Comparison of ENCODE assay signal across 20 cellular contexts in genomic region chr3:61922118-61922517, GRCh38.
DNase-seq lines count a peak whose midpoint lies in the region; TF ChIP-seq lines count a peak whose summit lies in the region.
"Had no signal": no experiment of that assay in that cellular context is flagged by ENCODE, and none has a peak within 500 bp of the region (broad histone marks: within the 10 kb centered on the region; RNA-seq: fewer than 3 reads in every experiment).

No MANE protein-coding gene starts in this region.

- H3K4me2 ChIP-seq in trophoblast cell (ENCODE audit: low read length) (no peak overlapping the region), SK-N-SH (no peak overlapping the region)
- H3K4me2 ChIP-seq: KMS-11 had no signal

- H3K27ac ChIP-seq in HEK293 (ENCODE audit: extremely low read depth, low read depth, low read length) (no peak overlapping the region), esophagus muscularis mucosa (replicated peaks in 1 of 4) (no peak overlapping the region), trophoblast cell (ENCODE audit: low read depth, low read length) (no peak overlapping the region), SK-N-SH (ENCODE audit: low read depth in 2 of 2, low read length in 1 of 2) (no peak overlapping the region), tibial nerve (no peak overlapping the region)
- H3K27ac ChIP-seq: C4-2B, KMS-11, RWPE1 had no signal

- WGBS in esophagus muscularis mucosa, result 50% methylated on average over 5 of the region's 5 CpGs
- WGBS in trophoblast cell (ENCODE audit: extremely low coverage, insufficient coverage, insufficient read length), result no CpG with 5 or more reads among the region's 5 CpGs
- 93% methylated on average over 5 of the region's 5 CpGs for WGBS in SK-N-SH (ENCODE audit: low lambda C conversion rate)
- WGBS in tibial nerve, 2 donors, result 63 to 66% methylated on average over 5 of the region's 5 CpGs

- H2AK5ac ChIP-seq in trophoblast cell (ENCODE audit: low read length), result no peak overlapping the region

- H2BK120ac ChIP-seq in trophoblast cell (ENCODE audit: insufficient read depth, low read length, poor library complexity), result no peak overlapping the region

- H3K14ac ChIP-seq in trophoblast cell (ENCODE audit: low read length), result no peak overlapping the region

- peak; percentile 4 for DNase-seq in GM03348 (ENCODE audit: low spot score)
- DNase-seq in esophagus muscularis mucosa (ENCODE audit: extremely low spot score), result peak; percentile 31
- DNase-seq in trophoblast cell, result peak; percentile 65 to 91
- DNase-seq in NOMO-1 (lab: John Stamatoyannopoulos, UW; ENCODE audit: unreplicated experiment in 2 of 2), result no peak
- DNase-seq in SK-N-SH, result no peak
- no peak for DNase-seq in tibial nerve (ENCODE audit: low spot score in 2 of 2)
- DNase-seq: CD8-positive, alpha-beta T cell; DMS 273 treated with DMSO at 0.1 percent for 48 hours; DMS79; MM.1S; NCI-H1417; NCI-H1694; NCI-H2029 treated with DMSO at 0.1 percent for 48 hours; NCI-H69; SHP77; T-helper 1 cell had no signal

- no peak overlapping the region for H4K8ac ChIP-seq in trophoblast cell (ENCODE audit: low read depth, low read length)

- H4K12ac ChIP-seq in trophoblast cell (ENCODE audit: low read depth, low read length), result no peak overlapping the region

- no peak overlapping the region for H3K4me3 ChIP-seq in HEK293 (ENCODE audit: low read depth, low read length)
- H3K4me3 ChIP-seq in esophagus muscularis mucosa, result no peak overlapping the region
- H3K4me3 ChIP-seq in trophoblast cell (ENCODE audit: low read depth, low read length), result no peak overlapping the region
- no peak overlapping the region for H3K4me3 ChIP-seq in SK-N-SH (ENCODE audit: low read depth in 2 of 2, low read length in 1 of 2)
- no peak overlapping the region for H3K4me3 ChIP-seq in tibial nerve

- H3K18ac ChIP-seq in trophoblast cell (ENCODE audit: low read length), result no peak overlapping the region

- H3K23ac ChIP-seq in trophoblast cell (ENCODE audit: low read length), result no peak overlapping the region

- CTCF ChIA-PET in HEK293 (lab: Yijun Ruan, JAX) (interaction anchor here (1.7 kb wide), 1 partner anchor 69 kb away, joined by 3 read pairs; no protein-coding TSS in a partner anchor), SK-N-SH (lab: Yijun Ruan, JAX) (interaction anchor here (1.0 to 2.8 kb wide), 2 partner anchors 10 to 15 kb away, joined by 3 to 10 read pairs; no protein-coding TSS in a partner anchor)

- TF ChIP-seq POLR2A in esophagus muscularis mucosa (IDR thresholded peaks at IDR 0.05; ENCODE audit: low read depth), result no peak
- TF ChIP-seq POLR2A in tibial nerve (IDR thresholded peaks at IDR 0.05), result no peak

- H3K36me3 ChIP-seq in HEK293 (ENCODE audit: control insufficient read depth in 2 of 2, insufficient read depth in 1 of 2, low read length in 2 of 2) (no peaks in the 10 kb centered on the region), esophagus muscularis mucosa (no peaks in the 10 kb centered on the region), trophoblast cell (ENCODE audit: control insufficient read depth in 1 of 2, insufficient read depth in 2 of 2, low read length in 2 of 2) (no peaks in the 10 kb centered on the region), SK-N-SH (replicated peaks in 1 of 2; ENCODE audit: control insufficient read depth in 1 of 2, insufficient read depth in 2 of 2, low read length in 1 of 2) (no peaks in the 10 kb centered on the region), tibial nerve (no peaks in the 10 kb centered on the region)

- no peaks in the 10 kb centered on the region for H4K20me1 ChIP-seq in SK-N-SH (ENCODE audit: insufficient read depth)

- POLR2A ChIA-PET in HEK293 (lab: Yijun Ruan, JAX), result no interaction called here
- POLR2A ChIA-PET in SK-N-SH (lab: Yijun Ruan, JAX), result no interaction called here

- TF ChIP-seq CTCF in HEK293 (tag by site-specific recombination; IDR thresholded peaks at IDR 0.05), result no peak
- no peak for TF ChIP-seq CTCF in esophagus muscularis mucosa (IDR thresholded peaks at IDR 0.05)
- TF ChIP-seq CTCF in SK-N-SH (IDR thresholded peaks at IDR 0.05), result no peak
- no peak for TF ChIP-seq CTCF in tibial nerve (IDR thresholded peaks at IDR 0.05)

- no peak overlapping the region for H2BK12ac ChIP-seq in trophoblast cell (ENCODE audit: low read length)

- H3K9ac ChIP-seq in trophoblast cell (ENCODE audit: low read length) (no peak overlapping the region), SK-N-SH (no peak overlapping the region)
- H3K9ac ChIP-seq: KMS-11 had no signal

- H3K79me2 ChIP-seq in trophoblast cell (ENCODE audit: control insufficient read depth, insufficient read depth, low read length, poor library complexity) (no peaks in the 10 kb centered on the region), SK-N-SH (ENCODE audit: insufficient read depth) (no peaks in the 10 kb centered on the region; the same call in 1 of the 2 replicates)

- H3K9me3 ChIP-seq in HEK293 (ENCODE audit: control insufficient read depth, insufficient read depth, low read depth, low read length), result no peaks in the 10 kb centered on the region
- H3K9me3 ChIP-seq in esophagus muscularis mucosa, result no peaks in the 10 kb centered on the region
- H3K9me3 ChIP-seq in trophoblast cell (ENCODE audit: insufficient read depth, low read depth, low read length), result no peaks in the 10 kb centered on the region
- H3K9me3 ChIP-seq in SK-N-SH, result no peaks in the 10 kb centered on the region
- H3K9me3 ChIP-seq in tibial nerve, result no peaks in the 10 kb centered on the region

- H2AFZ ChIP-seq in trophoblast cell (ENCODE audit: insufficient read depth, low read length, poor library complexity), result no peak overlapping the region
- no peak overlapping the region for H2AFZ ChIP-seq in SK-N-SH (ENCODE audit: low read depth)

- H3K79me1 ChIP-seq in trophoblast cell (ENCODE audit: low read length), result no peaks in the 10 kb centered on the region

- H3K4me1 ChIP-seq in HEK293 (ENCODE audit: control insufficient read depth, insufficient read depth, low read length), result no peaks in the 10 kb centered on the region; the same call in 1 of the 2 replicates
- H3K4me1 ChIP-seq in esophagus muscularis mucosa, result peaks cover 40 to 61% (median 55%) of the 10 kb centered on the region in 4 donors
- peaks cover 2 to 6% of the 10 kb centered on the region in 2 experiments for H3K4me1 ChIP-seq in trophoblast cell (ENCODE audit: control insufficient read depth in 1 of 2, insufficient read depth in 2 of 2, low read length in 2 of 2)
- H3K4me1 ChIP-seq in SK-N-SH (ENCODE audit: control insufficient read depth in 1 of 2, insufficient read depth in 2 of 2, low read depth in 1 of 2, low read length in 1 of 2), result peaks cover 5 to 8% of the 10 kb centered on the region in 2 experiments; a peak in 2 of 4 replicates
- peaks cover 0 to 34% (median under 1%) of the 10 kb centered on the region in 4 donors for H3K4me1 ChIP-seq in tibial nerve

- H3K27me3 ChIP-seq in esophagus muscularis mucosa (no peaks in the 10 kb centered on the region), trophoblast cell (ENCODE audit: insufficient read depth, low read length) (no peaks in the 10 kb centered on the region), SK-N-SH (ENCODE audit: insufficient read depth) (no peaks in the 10 kb centered on the region), tibial nerve (no peaks in the 10 kb centered on the region)

- H4K91ac ChIP-seq in trophoblast cell (ENCODE audit: low read depth, low read length), result no peak overlapping the region

- TF ChIP-seq EP300 in esophagus muscularis mucosa (IDR thresholded peaks at IDR 0.05) (no peak), SK-N-SH (IDR thresholded peaks at IDR 0.05; ENCODE audit: borderline replicate concordance in 1 of 2, low read depth in 1 of 2, low read length in 1 of 2) (no peak), tibial nerve (IDR thresholded peaks at IDR 0.05) (no peak)

- no peak overlapping the region for H3K4ac ChIP-seq in trophoblast cell (ENCODE audit: low read depth, low read length)

- H3K9me2 ChIP-seq in SK-N-SH, result no peaks in the 10 kb centered on the region

- intact Hi-C loops in esophagus muscularis mucosa (cut with DNase I), result loop anchor here (10.0 kb wide), 1 partner anchor 357 kb away; the partner anchor contains the start of gene PTPRG

- H2BK5ac ChIP-seq in trophoblast cell (ENCODE audit: low read depth, low read length, poor library complexity), result no peak overlapping the region

- no peak for TF ChIP-seq RAD21 in SK-N-SH (IDR thresholded peaks at IDR 0.05; ENCODE audit: low read length)

- peaks cover 8% of the 10 kb centered on the region for H3F3A ChIP-seq in SK-N-SH (replicated peaks; ENCODE audit: insufficient read depth)

TF ChIP-seq in HEK293, 187 proteins besides CTCF, POLR2A, EP300 and RAD21:
- TF ChIP-seq ZNF146 (tag by site-specific recombination; IDR thresholded peaks at IDR 0.05) (peak; percentile 27; the same call in 1 of the 2 replicates), ZNF580 (tag by site-specific recombination; IDR thresholded peaks at IDR 0.05) (no peak)
TF ChIP-seq in HEK293: peak in this region for 1.

TF ChIP-seq in SK-N-SH, 30 proteins besides CTCF, POLR2A, EP300 and RAD21 (continues in another document):
- TF ChIP-seq FOXM1 (IDR thresholded peaks at IDR 0.05; ENCODE audit: low read depth) (no peak), EZH2phosphoT487 (IDR thresholded peaks at IDR 0.05; ENCODE audit: borderline replicate concordance, low read depth) (no peak), USF2 (IDR thresholded peaks at IDR 0.05; ENCODE audit: borderline replicate concordance, low read depth, low read length) (no peak), MXI1 (IDR thresholded peaks at IDR 0.05; ENCODE audit: low read depth, low read length) (no peak), NFIC (IDR thresholded peaks at IDR 0.05; ENCODE audit: borderline replicate concordance) (no peak), FOSL2 (IDR thresholded peaks at IDR 0.05; ENCODE audit: borderline replicate concordance, low read depth) (no peak), NRF1 (IDR thresholded peaks at IDR 0.05; ENCODE audit: low read depth, low read length) (no peak), RCOR1 (IDR thresholded peaks at IDR 0.05; ENCODE audit: low read length) (no peak), MEF2A (IDR thresholded peaks at IDR 0.05; ENCODE audit: borderline replicate concordance, low read depth) (no peak), FOXJ3 (CRISPR knock-in tag; IDR thresholded peaks at IDR 0.05) (no peak), TEAD4 (IDR thresholded peaks at IDR 0.05; ENCODE audit: borderline replicate concordance, insufficient read depth) (no peak), SMC3 (IDR thresholded peaks at IDR 0.05; ENCODE audit: low read depth, low read length) (no peak)

Comparison
In these comparisons a context has a peak if more than half of its experiments do, and no peak if none do; other contexts are left out.
1. DNase-seq: peak in GM03348 (single experiment), esophagus muscularis mucosa (single experiment) and trophoblast cell (2 of 2); none in NOMO-1 (0 of 2), SK-N-SH (single experiment) and tibial nerve (0 of 2).